21 cellular contexts compared by ENCODE assay signal in the genomic region with DNA sequence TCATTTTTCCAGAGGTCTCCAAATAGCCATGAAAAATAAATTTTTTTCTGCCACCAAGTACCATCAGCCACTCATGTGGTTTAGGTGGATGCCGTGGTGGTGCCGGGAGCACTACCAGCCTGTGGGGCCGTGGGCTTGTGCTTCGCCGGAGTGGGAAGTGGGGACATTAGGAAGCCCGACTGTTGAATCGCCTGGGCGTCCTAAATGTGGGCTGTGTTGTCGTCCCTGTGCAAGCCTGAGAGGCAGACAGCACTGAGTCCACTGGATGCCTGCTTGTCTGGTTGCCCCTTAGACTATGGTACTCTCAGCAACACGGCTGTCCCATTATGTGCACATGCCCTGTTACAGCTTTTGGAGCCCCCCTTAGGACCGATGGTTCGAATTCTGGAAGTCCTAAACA. TPM values are rescaled to one million over a fixed set of nuclear protein-coding genes. Genes with fewer than 3 reads are reported as not detected.
DNase-seq lines count a peak whose midpoint lies in the region; TF ChIP-seq lines count a peak whose summit lies in the region.
"Had no signal": no experiment of that assay in that cellular context is flagged by ENCODE, and none has a peak within 500 bp of the region (broad histone marks: within the 10 kb centered on the region; RNA-seq: fewer than 3 reads in every experiment).

No MANE protein-coding gene starts in this region.

- H3K79me2 ChIP-seq in osteoblast (ENCODE audit: insufficient read depth, low read length) = no peaks in the 10 kb centered on the region

- no peak overlapping the region for H2AFZ ChIP-seq in osteoblast (ENCODE audit: low read length)

- H3K36me3 ChIP-seq in BLaER1 (peaks cover 20% of the 10 kb centered on the region), osteoblast (ENCODE audit: insufficient read depth, low read length) (no peaks in the 10 kb centered on the region)
- peaks cover 0 to 13% (median 6%) of the 10 kb centered on the region in 11 experiments; a peak in 8 of 22 replicates for H3K36me3 ChIP-seq in BLaER1 treated with 17β-estradiol and CSF1 and Interleukin-3, amounts not matched to agents 10 nM and 100 nM
- H3K36me3 ChIP-seq: BE2C had no signal

- H3K4me2 ChIP-seq in BLaER1 (peak overlapping the region; percentile 86), osteoblast (ENCODE audit: insufficient read depth, low read length) (no peak overlapping the region)
- H3K4me2 ChIP-seq in BLaER1 treated with 17β-estradiol and CSF1 and Interleukin-3, amounts not matched to agents 10 nM and 100 nM = peak overlapping the region in 8 of 11 experiments; percentile 59 to 88 (median 76); a peak in 16 of 22 replicates

- H3K27ac ChIP-seq in BLaER1 = peak overlapping the region; percentile 56
- H3K27ac ChIP-seq in BLaER1 treated with 17β-estradiol and CSF1 and Interleukin-3, amounts not matched to agents 10 nM and 100 nM = peak overlapping the region in 2 of 11 experiments; percentile 6 to 50; a peak in 3 of 22 replicates
- H3K27ac ChIP-seq in osteoblast (ENCODE audit: low read depth, low read length) = no peak overlapping the region

- H3K9ac ChIP-seq in BLaER1 = no peak overlapping the region
- no peak overlapping the region for H3K9ac ChIP-seq in BLaER1 treated with 17β-estradiol and CSF1 and Interleukin-3, amounts not matched to agents 10 nM and 100 nM

- TF ChIP-seq CTCF in osteoblast (IDR thresholded peaks at IDR 0.05; ENCODE audit: extremely low read depth, low read depth, low read length) = no peak

- H3K4me1 ChIP-seq in BLaER1 (peaks cover 87% of the 10 kb centered on the region), osteoblast (ENCODE audit: insufficient read depth, low read length) (peaks cover 13% of the 10 kb centered on the region)
- peaks cover 31 to 86% (median 68%) of the 10 kb centered on the region in 10 experiments for H3K4me1 ChIP-seq in BLaER1 treated with 17β-estradiol and CSF1 and Interleukin-3, amounts not matched to agents 10 nM and 100 nM
- H3K4me1 ChIP-seq: BE2C had no signal

- H3K9me3 ChIP-seq in BLaER1 (peaks cover 9% of the 10 kb centered on the region), osteoblast (ENCODE audit: low read depth, low read length) (no peaks in the 10 kb centered on the region)
- peaks cover 0 to 12% (median 5%) of the 10 kb centered on the region in 11 experiments; a peak in 10 of 22 replicates for H3K9me3 ChIP-seq in BLaER1 treated with 17β-estradiol and CSF1 and Interleukin-3, amounts not matched to agents 10 nM and 100 nM (replicated peaks in 1 of 11)
- H3K9me3 ChIP-seq: BE2C had no signal

- H4K20me1 ChIP-seq in BLaER1 (no peaks in the 10 kb centered on the region), osteoblast (ENCODE audit: insufficient read depth, low read length) (peaks cover 38% of the 10 kb centered on the region)
- H4K20me1 ChIP-seq in BLaER1 treated with 17β-estradiol and CSF1 and Interleukin-3, amounts not matched to agents 10 nM and 100 nM = peaks cover 0 to 25% (median 12%) of the 10 kb centered on the region in 11 experiments; a peak in 11 of 22 replicates

- H3K27me3 ChIP-seq in BLaER1 = no peaks in the 10 kb centered on the region
- H3K27me3 ChIP-seq in BLaER1 treated with 17β-estradiol and CSF1 and Interleukin-3, amounts not matched to agents 10 nM and 100 nM = no peaks in the 10 kb centered on the region
- H3K27me3 ChIP-seq in osteoblast (ENCODE audit: insufficient read depth, low read length) = no peaks in the 10 kb centered on the region
- H3K27me3 ChIP-seq: BE2C had no signal

- DNase-seq in osteoblast (ENCODE audit: insufficient read length, low spot score, missing footprints) (peak; percentile 47), NCI-H1694 (lab: John Stamatoyannopoulos, UW) (no peak), middle frontal gyrus (ENCODE audit: extremely low spot score, low spot score) (no peak)
- DNase-seq: 8988T; ACHN; BE2C; C1 segment of cervical spinal cord; CD4-positive, alpha-beta memory T cell; CD4-positive, CD25-positive, alpha-beta regulatory T cell; CD8-positive, alpha-beta memory T cell; COR-L47; DMS 273 treated with DMSO at 0.1 percent for 48 hours; DMS153; DMS53; DMS79; DND-41; EL; GDM1 had no signal

- no peak overlapping the region for H3K4me3 ChIP-seq in BLaER1
- no peak overlapping the region for H3K4me3 ChIP-seq in BLaER1 treated with 17β-estradiol and CSF1 and Interleukin-3, amounts not matched to agents 10 nM and 100 nM
- H3K4me3 ChIP-seq in osteoblast (ENCODE audit: insufficient read depth, low read length) = no peak overlapping the region
- H3K4me3 ChIP-seq: GM12878 had no signal

RNA-seq across cellular contexts. Expression of gene MGMT, which starts 59.9 kb away (rescaled TPM):
- total RNA-seq in osteoblast = 18.3 and 21.0 TPM in 2 replicates
